Comparison of ENCODE assay signal across 21 cellular contexts in the genomic region with DNA sequence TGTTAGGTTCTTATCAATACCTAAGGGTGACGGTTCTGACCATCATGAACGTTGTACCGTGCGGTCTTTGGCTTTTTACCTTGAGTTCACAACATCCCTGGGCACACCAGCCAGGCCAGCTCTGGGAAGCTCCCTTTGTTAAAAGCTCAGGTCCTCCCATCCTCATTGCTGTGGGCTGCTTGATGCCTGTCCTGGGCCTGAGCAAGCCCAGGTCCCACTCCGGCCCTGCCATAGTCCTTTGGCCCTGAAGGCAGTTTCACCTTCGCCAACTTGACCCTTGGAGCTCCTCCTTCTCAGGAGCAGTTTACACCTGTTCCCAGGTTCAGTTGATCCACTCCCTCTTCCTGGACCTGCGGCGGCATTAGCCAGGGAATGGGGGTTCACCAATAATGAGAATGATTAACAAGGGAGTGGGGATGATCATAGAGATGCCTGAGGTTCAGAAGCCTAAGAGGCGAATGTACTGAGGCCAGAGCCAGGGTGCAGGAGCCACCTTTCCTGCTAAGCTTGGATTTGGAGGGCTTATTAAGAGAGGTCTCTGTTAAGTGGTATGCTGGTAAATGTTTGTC. TPM values are rescaled to one million over a fixed set of nuclear protein-coding genes. Genes with fewer than 3 reads are reported as not detected.
A peak's percentile ranks its signal among the peaks of the same experiment; 100 is the strongest.
DNase-seq lines count a peak whose midpoint lies in the region; ATAC-seq and TF ChIP-seq lines count a peak whose summit lies in the region.
"Had no signal": no experiment of that assay in that cellular context is flagged by ENCODE, and none has a peak within 500 bp of the region (broad histone marks: within the 10 kb centered on the region; RNA-seq: fewer than 3 reads in every experiment).

No MANE protein-coding gene starts in this region.

- TF ChIP-seq CTCF in IMR-90 (conservative IDR thresholded peaks at IDR 0.05; ENCODE audit: low read depth, low read length) (no peak), chondrocyte (IDR thresholded peaks at IDR 0.05) (no peak)

- CTCF ChIA-PET in IMR-90 (lab: Yijun Ruan, JAX) = no interaction called here

- H3K9me3 Mint-ChIP-seq in chondrocyte (ENCODE audit: low read depth) = peaks cover 3% of the 10 kb centered on the region
- H3K9me3 Mint-ChIP-seq: CD4-positive, alpha-beta T cell had no signal

- POLR2A ChIA-PET in IMR-90 (lab: Charles Lee; ENCODE audit: unreplicated experiment) = no interaction called here

- DNase-seq in IMR-90 (no peak), chondrocyte (ENCODE audit: low spot score) (peak; percentile 54), left lobe of liver (ENCODE audit: low spot score) (no peak), NCI-H1436 treated with DMSO at 0.1 percent for 48 hours (lab: John Stamatoyannopoulos, UW) (no peak), GM19240 (ENCODE audit: insufficient read length, low spot score) (no peak)
- DNase-seq in activated CD4-positive, CD25-positive, alpha-beta regulatory T cell (lab: John Stamatoyannopoulos, UW) = no peak
- DNase-seq: CD4-positive, alpha-beta T cell; DMS 273 treated with DMSO at 0.1 percent for 48 hours; DMS79 treated with DMSO at 0.1 percent for 48 hours; GOT3; Kasumi-1; NCI-H1417; NCI-H187; NCI-H446 treated with DMSO at 0.1 percent for 48 hours; NCI-H526 treated with DMSO at 0.1 percent for 48 hours; Right ventricle myocardium superior had no signal

- H3K4me1 Mint-ChIP-seq in chondrocyte (ENCODE audit: low read depth) = no peaks in the 10 kb centered on the region

- H3K18ac ChIP-seq in IMR-90 (ENCODE audit: low read depth, low read length) = no peak overlapping the region

- H4K91ac ChIP-seq in IMR-90 (ENCODE audit: insufficient read depth, low read depth, low read length) = no peak overlapping the region

- no peak overlapping the region for H4K8ac ChIP-seq in IMR-90 (ENCODE audit: low read depth in 2 of 2, low read length in 2 of 2)

- H3K9me1 ChIP-seq in IMR-90 (ENCODE audit: insufficient read depth, low read length) = peaks cover 27% of the 10 kb centered on the region

- H2AFZ ChIP-seq in IMR-90 (replicated peaks; ENCODE audit: low read length, poor library complexity) = no peak overlapping the region

- no peak overlapping the region for H2AK5ac ChIP-seq in IMR-90 (ENCODE audit: low read depth, low read length)

- H3K23ac ChIP-seq in IMR-90 (ENCODE audit: low read depth, low read length) = no peak overlapping the region

- in situ Hi-C loops in IMR-90 (cut with MboI; ENCODE audit: low sequenced_read_pairs) = no loop called here

- H3K14ac ChIP-seq in IMR-90 (replicated peaks; ENCODE audit: low read depth, low read length) = no peak overlapping the region

- H3K4me2 ChIP-seq in IMR-90 (ENCODE audit: low read depth, low read length) = no peak overlapping the region

- BruUV-seq in IMR-90 (replicated peaks; lab: Mats Ljungman, UMichigan) = no TSS peak

- H3K9ac ChIP-seq in IMR-90 (ENCODE audit: low read depth, low read length) = no peak overlapping the region

- no peak overlapping the region for H3K56ac ChIP-seq in IMR-90 (ENCODE audit: extremely low read depth, insufficient read depth, low read length)

- H2BK15ac ChIP-seq in IMR-90 (ENCODE audit: low read depth, low read length) = no peak overlapping the region

- peak overlapping the region; percentile 37 for H2AK9ac ChIP-seq in IMR-90 (replicated peaks; ENCODE audit: low read depth, low read length, poor library complexity)

- no peak for TF ChIP-seq RAD21 in IMR-90 (IDR thresholded peaks at IDR 0.05; ENCODE audit: low read length)

- H3K36me3 Mint-ChIP-seq in chondrocyte (ENCODE audit: low read depth) = peaks cover 22% of the 10 kb centered on the region

- intact Hi-C loops in IMR-90 (cut with micrococcal nuclease) = no loop called here

- dilution Hi-C loops in IMR-90 (cut with HindIII; ENCODE audit: low sequenced_read_pairs, unreplicated experiment) = no loop called here

- H3K9me3 ChIP-seq in IMR-90 (ENCODE audit: control insufficient read depth, insufficient read depth, low read length) = no peaks in the 10 kb centered on the region

- no peak overlapping the region for H3K27ac Mint-ChIP-seq in chondrocyte (ENCODE audit: unreplicated experiment)
- H3K27ac Mint-ChIP-seq: CD4-positive, alpha-beta T cell had no signal

- H3K79me1 ChIP-seq in IMR-90 (ENCODE audit: low read depth in 1 of 2, low read length in 2 of 2) = peaks cover 0 to 9% of the 10 kb centered on the region in 2 experiments; a peak in 1 of 4 replicates

- H4K20me1 ChIP-seq in IMR-90 (ENCODE audit: insufficient read depth, low read length) = no peaks in the 10 kb centered on the region

- H3K4me3 ChIP-seq in IMR-90 (ENCODE audit: insufficient read depth, low read depth, low read length) = no peak overlapping the region

- no peaks in the 10 kb centered on the region; the same call in 1 of the 2 replicates for H3K36me3 ChIP-seq in IMR-90 (ENCODE audit: control insufficient read depth, insufficient read depth, low read length)

- TF ChIP-seq POLR2A in IMR-90 (IDR thresholded peaks at IDR 0.05; ENCODE audit: low read depth, low read length) = no peak

- H2BK5ac ChIP-seq in IMR-90 (ENCODE audit: low read depth, low read length, poor library complexity, severe bottlenecking) = no peak overlapping the region

- H3K4me1 ChIP-seq in IMR-90 (ENCODE audit: control insufficient read depth, insufficient read depth, low read length) = peaks cover 15% of the 10 kb centered on the region

- 0 out of 2 replicates have a peak, but pooled peaks cover 2% of the 10 kb centered on the region for H3K27me3 ChIP-seq in IMR-90 (ENCODE audit: control insufficient read depth, insufficient read depth, low read length)

- H4K5ac ChIP-seq in IMR-90 (ENCODE audit: low read depth, low read length) = no peak overlapping the region

- no peak overlapping the region for H3K4me3 Mint-ChIP-seq in chondrocyte (ENCODE audit: unreplicated experiment)
- H3K4me3 Mint-ChIP-seq: CD4-positive, alpha-beta T cell had no signal

- WGBS in IMR-90 (ENCODE audit: extremely low coverage in 2 of 2, insufficient read length in 1 of 2), 2 experiments = 95% methylated on average over 3 of the region's 9 CpGs; no CpG with 5 or more reads in 1 of the 2 experiments

- H3K4ac ChIP-seq in IMR-90 (ENCODE audit: low read depth, low read length) = no peak overlapping the region

- no peak overlapping the region for H2BK20ac ChIP-seq in IMR-90 (ENCODE audit: low read depth, low read length)

- ATAC-seq in IMR-90 (ENCODE audit: low read depth) = no peak
- ATAC-seq in left lobe of liver = peak; percentile 12
- no peak for ATAC-seq in activated CD4-positive, CD25-positive, alpha-beta regulatory T cell treated with anti-CD3 and anti-CD28 coated beads, Interleukin-2, amount 50 U/mL, for 24 hours
- ATAC-seq: HCT116 had no signal

- no peak overlapping the region for H2BK120ac ChIP-seq in IMR-90 (ENCODE audit: low read depth, low read length)

- no peaks in the 10 kb centered on the region for H3K27me3 Mint-ChIP-seq in chondrocyte (ENCODE audit: low read depth)
- H3K27me3 Mint-ChIP-seq: CD4-positive, alpha-beta T cell had no signal

- H3K27ac ChIP-seq in IMR-90 (ENCODE audit: insufficient read depth, low read length) = no peak overlapping the region

TF ChIP-seq in IMR-90, 13 proteins besides CTCF, POLR2A, EP300 and RAD21:
- TF ChIP-seq FOS (IDR thresholded peaks at IDR 0.05; ENCODE audit: low read depth, low read length) = no peak

RNA-seq across cellular contexts. Expression of a gene that starts 40.2 kb away (rescaled TPM):
- total RNA-seq in IMR-90 (2012; rRNA removed) (194 and 206 TPM in 2 replicates), chondrocyte (120 to 129 TPM (median 124 TPM) in 3 replicates), left lobe of liver (828 TPM)
- 117 and 130 TPM in 2 replicates for polyA plus RNA-seq in IMR-90 (2012; rRNA removed)
- 71.2 and 131 TPM in 2 replicates for polyA plus RNA-seq in IMR-90 (2012; cell fraction: cytosol; rRNA removed)
- 33.9 and 115 TPM in 2 replicates for polyA plus RNA-seq in IMR-90 (2012; cell fraction: nucleus; rRNA removed; ENCODE audit: low replicate concordance)

RNA-seq across cellular contexts. Expression of a gene that starts 45.7 kb away (rescaled TPM):
- total RNA-seq in IMR-90 (2012; rRNA removed) = not detected in 2 replicates
- not detected in 2 replicates for polyA plus RNA-seq in IMR-90 (2012; rRNA removed)
- not detected in 2 replicates for polyA plus RNA-seq in IMR-90 (2012; cell fraction: cytosol; rRNA removed)
- polyA plus RNA-seq in IMR-90 (2012; cell fraction: nucleus; rRNA removed; ENCODE audit: low replicate concordance) = not detected in 2 replicates
- total RNA-seq in chondrocyte = not detected in 3 replicates
- 4.4 TPM for total RNA-seq in left lobe of liver
- total RNA-seq: Right ventricle myocardium superior, RPMI7951, SK-MEL-5 had no signal
- polyA plus RNA-seq: BJ had no signal
